34 cellular contexts compared by ENCODE assay signal in genomic region chr11:112460141-112460540, GRCh38.
"Had no signal": no experiment of that assay in that cellular context is flagged by ENCODE, and none has a peak within 500 bp of the region (broad histone marks: within the 10 kb centered on the region; RNA-seq: fewer than 3 reads in every experiment).

No MANE protein-coding gene starts in this region.

- H3K4me3 ChIP-seq: MG63 had no signal

- DNase-seq: Karpas-422, Kasumi-1, MG63, MM.1S, MV-4-11, NCI-H1048, NCI-H1092, NCI-H1092 treated with DMSO at 0.1 percent for 48 hours, NCI-H1105, NCI-H1105 treated with DMSO at 0.1 percent for 48 hours, NCI-H1417, NCI-H1417 treated with DMSO at 0.1 percent for 48 hours, NCI-H1436, NCI-H1436 treated with DMSO at 0.1 percent for 48 hours, NCI-H146, NCI-H1694, NCI-H1694 treated with DMSO at 0.1 percent for 48 hours, NCI-H187, NCI-H187 treated with DMSO at 0.1 percent for 48 hours, NCI-H1930, NCI-H2029, NCI-H2029 treated with DMSO at 0.1 percent for 48 hours, NCI-H2081, NCI-H2081 treated with DMSO at 0.1 percent for 48 hours, NCI-H2107, NCI-H2171, NCI-H2171 treated with DMSO at 0.1 percent for 48 hours, NCI-H2227 treated with DMSO at 0.1 percent for 48 hours, NCI-H226, NCI-H345, NCI-H446, NCI-H446 treated with DMSO at 0.1 percent for 48 hours, NCI-H510A had no signal

- H3K9me3 ChIP-seq: MG63 had no signal

- H3K27ac ChIP-seq: KMS-11 had no signal

- H3K36me3 ChIP-seq: MG63 had no signal
